30 cellular contexts compared by ENCODE assay signal in genomic region chr7:133662830-133663229, GRCh38.
"Had no signal": no experiment of that assay in that cellular context is flagged by ENCODE, and none has a peak within 500 bp of the region (broad histone marks: within the 10 kb centered on the region; RNA-seq: fewer than 3 reads in every experiment).

No MANE protein-coding gene starts in this region.

- H3K27me3 Mint-ChIP-seq: activated CD4-positive, alpha-beta memory T cell treated with anti-CD3 and anti-CD28 coated beads for 36 hours; activated CD4-positive, alpha-beta T cell treated with anti-CD3 and anti-CD28 coated beads, Interleukin-2, amount 10 ng/mL, durations not matched to agents 24 days and 14 days; activated naive CD4-positive, alpha-beta T cell treated with anti-CD3 and anti-CD28 coated beads, Interleukin-2, amount 50 U/mL, for 24 hours; activated naive CD8-positive, alpha-beta T cell treated with anti-CD3 and anti-CD28 coated beads, Interleukin-2, amount 10 ng/mL, durations not matched to agents 7 days and 5 days; activated T-helper 17 cell treated with anti-CD3 and anti-CD28 coated beads, Interleukin-2, amount 50 U/mL, for 72 hours; central memory CD8-positive, alpha-beta T cell had no signal

- H3K27ac Mint-ChIP-seq: activated CD4-positive, alpha-beta memory T cell treated with anti-CD3 and anti-CD28 coated beads for 36 hours; activated CD4-positive, alpha-beta T cell treated with anti-CD3 and anti-CD28 coated beads, Interleukin-2, amount 10 ng/mL, durations not matched to agents 24 days and 14 days; activated naive CD4-positive, alpha-beta T cell treated with anti-CD3 and anti-CD28 coated beads, Interleukin-2, amount 50 U/mL, for 24 hours; activated naive CD8-positive, alpha-beta T cell treated with anti-CD3 and anti-CD28 coated beads, Interleukin-2, amount 10 ng/mL, durations not matched to agents 7 days and 5 days; activated T-helper 17 cell treated with anti-CD3 and anti-CD28 coated beads, Interleukin-2, amount 50 U/mL, for 72 hours; T-helper 1 cell treated with Interleukin-12 subunit alpha and Interleukin-12 subunit beta and Interleukin-4 antibody, amounts not matched to agents 30 μg/mL and 1 μg/mL, for 36 hours had no signal

- ATAC-seq: activated T-helper 17 cell treated with anti-CD3 and anti-CD28 coated beads, Interleukin-2, amount 50 U/mL, for 72 hours; PC-3 had no signal

- H3K9me3 Mint-ChIP-seq: activated CD4-positive, alpha-beta memory T cell treated with anti-CD3 and anti-CD28 coated beads for 36 hours; activated CD4-positive, alpha-beta T cell treated with anti-CD3 and anti-CD28 coated beads, Interleukin-2, amount 10 ng/mL, durations not matched to agents 24 days and 14 days; activated naive CD4-positive, alpha-beta T cell treated with anti-CD3 and anti-CD28 coated beads, Interleukin-2, amount 50 U/mL, for 24 hours; activated naive CD8-positive, alpha-beta T cell treated with anti-CD3 and anti-CD28 coated beads, Interleukin-2, amount 10 ng/mL, durations not matched to agents 7 days and 5 days; activated T-helper 17 cell treated with anti-CD3 and anti-CD28 coated beads, Interleukin-2, amount 50 U/mL, for 72 hours; central memory CD8-positive, alpha-beta T cell; T-helper 1 cell treated with Interleukin-12 subunit alpha and Interleukin-12 subunit beta and Interleukin-4 antibody, amounts not matched to agents 30 μg/mL and 1 μg/mL, for 36 hours had no signal

- H3K4me1 Mint-ChIP-seq: activated naive CD4-positive, alpha-beta T cell treated with anti-CD3 and anti-CD28 coated beads, Interleukin-2, amount 50 U/mL, for 24 hours had no signal

- H3K36me3 ChIP-seq: ascending aorta, cardiac muscle cell, Peyer's patch, SJSA1, WERI-Rb-1 had no signal

- H3K9me3 ChIP-seq: ascending aorta, Peyer's patch, SJSA1, SK-N-SH had no signal

- H3K4me3 Mint-ChIP-seq: activated CD4-positive, alpha-beta memory T cell treated with anti-CD3 and anti-CD28 coated beads for 36 hours; activated CD4-positive, alpha-beta T cell treated with anti-CD3 and anti-CD28 coated beads, Interleukin-2, amount 10 ng/mL, durations not matched to agents 24 days and 14 days; activated naive CD4-positive, alpha-beta T cell treated with anti-CD3 and anti-CD28 coated beads, Interleukin-2, amount 50 U/mL, for 24 hours; activated naive CD8-positive, alpha-beta T cell treated with anti-CD3 and anti-CD28 coated beads, Interleukin-2, amount 10 ng/mL, durations not matched to agents 7 days and 5 days; activated T-helper 17 cell treated with anti-CD3 and anti-CD28 coated beads, Interleukin-2, amount 50 U/mL, for 72 hours; central memory CD8-positive, alpha-beta T cell; T-helper 1 cell treated with Interleukin-12 subunit alpha and Interleukin-12 subunit beta and Interleukin-4 antibody, amounts not matched to agents 30 μg/mL and 1 μg/mL, for 36 hours had no signal

- H3K4me3 ChIP-seq: ascending aorta, cardiac muscle cell, Peyer's patch, SJSA1 had no signal

- H3K4me1 ChIP-seq: ascending aorta, Peyer's patch, SJSA1 had no signal

- H3K27ac ChIP-seq: ascending aorta, cardiac muscle cell, KMS-11, Peyer's patch, SJSA1, WERI-Rb-1 had no signal

- DNase-seq: activated CD4-positive, alpha-beta memory T cell treated with anti-CD3 and anti-CD28 coated beads for 36 hours; activated CD4-positive, alpha-beta T cell treated with anti-CD3 and anti-CD28 coated beads, Interleukin-2, amount 10 ng/mL, durations not matched to agents 24 days and 14 days; activated CD8-positive, alpha-beta memory T cell treated with anti-CD3 and anti-CD28 coated beads, Interleukin-2, amount 50 U/mL, for 4 hours; activated effector memory CD4-positive, alpha-beta T cell treated with anti-CD3 and anti-CD28 coated beads, Interleukin-2, amount 50 U/mL, for 16 hours; activated naive CD4-positive, alpha-beta T cell; activated naive CD8-positive, alpha-beta T cell treated with anti-CD3 and anti-CD28 coated beads, Interleukin-2, amount 10 ng/mL, durations not matched to agents 7 days and 5 days; activated T-cell treated with anti-CD3 and anti-CD28 coated beads for 4 hours; activated T-cell treated with anti-CD3 and anti-CD28 coated beads, Interleukin-2, amount 50 U/mL, for 48 hours; amygdala; NCI-H1105; NCI-H1417 treated with DMSO at 0.1 percent for 48 hours; NCI-H187 treated with DMSO at 0.1 percent for 48 hours; NCI-H2081 treated with DMSO at 0.1 percent for 48 hours; NCI-H345; NCI-H524 treated with DMSO at 0.1 percent for 48 hours; PC-3; Peyer's patch; RPMI8226; SHP77 treated with DMSO at 0.1 percent for 48 hours; SK-N-SH; T-helper 9 cell; WERI-Rb-1 had no signal

- H3K9ac ChIP-seq: KMS-11, SK-N-SH had no signal
